8 cellular contexts compared by ENCODE assay signal in the genomic region with DNA sequence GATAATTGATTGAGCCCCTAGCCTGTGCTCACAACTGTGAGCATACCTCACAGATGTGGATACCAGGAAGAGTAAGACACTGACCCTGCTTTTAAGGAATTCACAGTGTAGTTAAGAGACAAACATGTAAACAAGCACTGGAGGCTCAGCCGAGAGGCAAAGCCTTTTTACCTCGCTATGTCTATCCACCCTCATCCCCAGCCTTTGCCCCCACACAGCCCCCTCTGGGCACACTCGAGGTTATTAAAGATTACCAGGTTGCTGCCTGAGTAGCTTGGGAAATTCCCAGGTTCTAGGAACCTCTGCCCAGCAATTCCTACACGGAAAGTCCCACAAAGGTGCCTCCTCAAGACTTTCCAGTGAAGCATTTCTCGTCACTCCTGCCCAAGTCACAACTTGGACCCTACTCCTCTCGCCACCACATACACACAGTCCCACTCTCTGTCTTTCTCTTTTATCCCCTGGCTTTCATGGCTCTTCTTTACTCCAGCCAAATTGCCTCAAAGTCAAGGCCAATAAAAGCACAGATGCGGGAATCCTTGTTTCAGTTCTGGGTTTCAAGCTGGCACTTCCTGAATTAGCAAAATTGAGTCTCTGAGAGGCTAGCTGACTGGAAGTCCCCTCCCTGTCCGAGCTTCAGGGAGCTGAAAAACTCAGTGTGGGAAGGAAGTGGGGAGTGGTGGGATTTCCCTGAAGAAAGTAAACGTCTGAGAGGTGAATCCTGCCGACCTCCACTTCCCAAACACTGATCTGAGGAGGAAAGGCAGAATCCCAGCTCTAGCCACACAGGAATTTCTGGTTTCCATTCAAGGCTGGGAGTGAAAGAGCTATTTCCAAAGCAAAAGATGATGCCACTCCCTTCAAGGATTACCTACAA. TPM values are rescaled to one million over a fixed set of nuclear protein-coding genes. Genes with fewer than 3 reads are reported as not detected.
DNase-seq lines count a peak whose midpoint lies in the region; ATAC-seq and TF ChIP-seq lines count a peak whose summit lies in the region.

No MANE protein-coding gene starts in this region.

- H3K4me3 Mint-ChIP-seq in GM23338 = no peak overlapping the region
- peak overlapping the region; percentile 98 for H3K4me3 Mint-ChIP-seq in activated naive CD8-positive, alpha-beta T cell treated with anti-CD3 and anti-CD28 coated beads, Interleukin-2, amount 10 ng/mL, durations not matched to agents 7 days and 5 days

- no peaks in the 10 kb centered on the region for H3F3A ChIP-seq in GM23338 (replicated peaks; ENCODE audit: low read depth)

- ATAC-seq in GM23338 = no peak
- ATAC-seq in activated naive CD8-positive, alpha-beta T cell treated with anti-CD3 and anti-CD28 coated beads, Interleukin-2, amount 10 ng/mL, durations not matched to agents 7 days and 5 days (ENCODE audit: low read depth) = no peak
- peak; percentile 43 to 76 for ATAC-seq in lower lobe of right lung
- no peak for ATAC-seq in HG03457 (IDR thresholded peaks at IDR 0.05; ENCODE audit: unreplicated experiment)

- TF ChIP-seq CTCF in GM23338 (conservative IDR thresholded peaks at IDR 0.05; ENCODE audit: low read depth in 2 of 2) = no peak
- no peak for TF ChIP-seq CTCF in lower lobe of right lung (IDR thresholded peaks at IDR 0.05)
- TF ChIP-seq CTCF in prostate gland (IDR thresholded peaks at IDR 0.05) = no peak

- no peaks in the 10 kb centered on the region for H3K9me3 Mint-ChIP-seq in GM23338
- no peaks in the 10 kb centered on the region for H3K9me3 Mint-ChIP-seq in activated naive CD8-positive, alpha-beta T cell treated with anti-CD3 and anti-CD28 coated beads, Interleukin-2, amount 10 ng/mL, durations not matched to agents 7 days and 5 days

- H3K4me2 ChIP-seq in GM23338 = no peak overlapping the region

- TF ChIP-seq POLR2A in prostate gland (IDR thresholded peaks at IDR 0.05) = no peak

- H3K27ac ChIP-seq in GM23338 (ENCODE audit: low read depth) = no peak overlapping the region
- H3K27ac ChIP-seq in lower lobe of right lung = peak overlapping the region; percentile 72
- no peak overlapping the region for H3K27ac ChIP-seq in prostate gland

- H3K4me1 ChIP-seq in GM23338 (ENCODE audit: insufficient read depth) (no peaks in the 10 kb centered on the region), lower lobe of right lung (peaks cover 83% of the 10 kb centered on the region), prostate gland (replicated peaks) (no peaks in the 10 kb centered on the region)

- peak overlapping the region; percentile 30; the same call in 1 of the 2 replicates for H3K27ac Mint-ChIP-seq in GM23338
- H3K27ac Mint-ChIP-seq in activated naive CD8-positive, alpha-beta T cell treated with anti-CD3 and anti-CD28 coated beads, Interleukin-2, amount 10 ng/mL, durations not matched to agents 7 days and 5 days = peak overlapping the region; percentile 67

- peaks cover 6% of the 10 kb centered on the region; the same call in 2 of the 3 replicates for H3K36me3 Mint-ChIP-seq in GM23338 (ENCODE audit: low read depth)
- H3K36me3 Mint-ChIP-seq in activated naive CD8-positive, alpha-beta T cell treated with anti-CD3 and anti-CD28 coated beads, Interleukin-2, amount 10 ng/mL, durations not matched to agents 7 days and 5 days = peaks cover 88% of the 10 kb centered on the region

- H3K36me3 ChIP-seq in GM23338 (ENCODE audit: insufficient read depth) (no peaks in the 10 kb centered on the region; the same call in 1 of the 2 replicates), lower lobe of right lung (peaks cover 71% of the 10 kb centered on the region), prostate gland (no peaks in the 10 kb centered on the region)

- peak; percentile 50 for DNase-seq in Ammon's horn (ENCODE audit: low spot score)
- DNase-seq in GM23338 (ENCODE audit: low spot score) = no peak
- no peak for DNase-seq in activated naive CD8-positive, alpha-beta T cell treated with anti-CD3 and anti-CD28 coated beads, Interleukin-2, amount 10 ng/mL, durations not matched to agents 7 days and 5 days
- no peak for DNase-seq in lower lobe of right lung
- no peak for DNase-seq in NCI-H1417 treated with DMSO at 0.1 percent for 48 hours (lab: John Stamatoyannopoulos, UW)
- DNase-seq in prostate gland (ENCODE audit: low spot score) = no peak
- no peak for DNase-seq in NAMALWA (ENCODE audit: low spot score)

- intact Hi-C loops in lower lobe of right lung (cut with DNase I) = no loop called here
- intact Hi-C loops in prostate gland (cut with DNase I) = no loop called here

- peaks cover 12% of the 10 kb centered on the region for H3K4me1 Mint-ChIP-seq in GM23338
- peaks cover 77% of the 10 kb centered on the region for H3K4me1 Mint-ChIP-seq in activated naive CD8-positive, alpha-beta T cell treated with anti-CD3 and anti-CD28 coated beads, Interleukin-2, amount 10 ng/mL, durations not matched to agents 7 days and 5 days

- H3K9me2 ChIP-seq in GM23338 (ENCODE audit: insufficient read depth) = no peaks in the 10 kb centered on the region; the same call in 1 of the 2 replicates

- no peak overlapping the region for H2AFZ ChIP-seq in GM23338

- H3K27me3 Mint-ChIP-seq in GM23338 (ENCODE audit: insufficient read depth, low read depth, poor library complexity) = peaks cover 6% of the 10 kb centered on the region
- H3K27me3 Mint-ChIP-seq in activated naive CD8-positive, alpha-beta T cell treated with anti-CD3 and anti-CD28 coated beads, Interleukin-2, amount 10 ng/mL, durations not matched to agents 7 days and 5 days = no peaks in the 10 kb centered on the region

- no peak overlapping the region for H3K4me3 ChIP-seq in GM23338
- H3K4me3 ChIP-seq in lower lobe of right lung = peak overlapping the region; percentile 1
- H3K4me3 ChIP-seq in prostate gland = no peak overlapping the region

- H3K79me2 ChIP-seq in GM23338 (replicated peaks; ENCODE audit: insufficient read depth) = no peaks in the 10 kb centered on the region

- no peaks in the 10 kb centered on the region for H4K20me1 ChIP-seq in GM23338 (replicated peaks; ENCODE audit: insufficient read depth)

- POLR2A ChIA-PET in activated naive CD8-positive, alpha-beta T cell treated with anti-CD3 and anti-CD28 coated beads, Interleukin-2, amount 10 ng/mL, durations not matched to agents 7 days and 5 days (lab: Charles Lee) = interaction anchor here (0.5 to 15.0 kb wide), 10 partner anchors 9 to 247 kb away, joined by 3 to 948 read pairs (median 4); a partner anchor contains a TSS

- H3K27me3 ChIP-seq in GM23338 (ENCODE audit: insufficient read depth) (no peaks in the 10 kb centered on the region), lower lobe of right lung (ENCODE audit: low read depth) (no peaks in the 10 kb centered on the region), prostate gland (replicated peaks; ENCODE audit: insufficient read depth) (no peaks in the 10 kb centered on the region)

- WGBS in prostate gland = 28% methylated on average over 10 of the region's 10 CpGs

- H3K9me3 ChIP-seq in lower lobe of right lung = no peaks in the 10 kb centered on the region
- no peaks in the 10 kb centered on the region for H3K9me3 ChIP-seq in prostate gland

TF ChIP-seq in GM23338, 12 proteins besides CTCF, POLR2A, EP300 and RAD21 (continues in another document):
- no peak for TF ChIP-seq EZH2 (IDR thresholded peaks at IDR 0.05; ENCODE audit: low read depth, unreplicated experiment)
- TF ChIP-seq, protein P1, sequence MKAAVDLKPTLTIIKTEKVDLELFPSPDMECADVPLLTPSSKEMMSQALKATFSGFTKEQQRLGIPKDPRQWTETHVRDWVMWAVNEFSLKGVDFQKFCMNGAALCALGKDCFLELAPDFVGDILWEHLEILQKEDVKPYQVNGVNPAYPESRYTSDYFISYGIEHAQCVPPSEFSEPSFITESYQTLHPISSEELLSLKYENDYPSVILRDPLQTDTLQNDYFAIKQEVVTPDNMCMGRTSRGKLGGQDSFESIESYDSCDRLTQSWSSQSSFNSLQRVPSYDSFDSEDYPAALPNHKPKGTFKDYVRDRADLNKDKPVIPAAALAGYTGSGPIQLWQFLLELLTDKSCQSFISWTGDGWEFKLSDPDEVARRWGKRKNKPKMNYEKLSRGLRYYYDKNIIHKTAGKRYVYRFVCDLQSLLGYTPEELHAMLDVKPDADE (IDR thresholded peaks at IDR 0.05) = no peak
- TF ChIP-seq CREB1 (CRISPR knock-in tag; IDR thresholded peaks at IDR 0.05; ENCODE audit: low read depth) = no peak
- no peak for TF ChIP-seq NANOG (IDR thresholded peaks at IDR 0.05; ENCODE audit: borderline replicate concordance)
- TF ChIP-seq ZNF114 (CRISPR knock-in tag; IDR thresholded peaks at IDR 0.05) = no peak
- no peak for TF ChIP-seq POLR2AphosphoS5 (IDR thresholded peaks at IDR 0.05; ENCODE audit: low read depth)

RNA-seq across cellular contexts. Expression of a gene that starts 7.6 kb away (rescaled TPM):
- 3.0 and 5.9 TPM in 2 replicates for total RNA-seq in GM23338 (2014; rRNA removed; shearing (Covaris generic))
- 2.5 and 3.4 TPM in 2 replicates for polyA plus RNA-seq in GM23338 (2016; fragmentation: Nextera tagmentation; extraction: Ambion mirVana)
- 100 to 1,000 TPM; 293 to 299 TPM for total RNA-seq in activated naive CD8-positive, alpha-beta T cell treated with anti-CD3 and anti-CD28 coated beads, Interleukin-2, amount 10 ng/mL, durations not matched to agents 7 days and 5 days
- 113 TPM for total RNA-seq in lower lobe of right lung
- total RNA-seq in prostate gland = 10 to 100 TPM; 25.4 to 37.2 TPM

RNA-seq across cellular contexts. Expression of a gene that starts 34.6 kb away (rescaled TPM):
- total RNA-seq in GM23338 (2014; rRNA removed; shearing (Covaris generic)) = not detected in 2 replicates
- 0.68 TPM in 1 of 2 replicates, not detected in the other for polyA plus RNA-seq in GM23338 (2016; fragmentation: Nextera tagmentation; extraction: Ambion mirVana)
- 10 to 100 TPM; 30.5 to 33.9 TPM for total RNA-seq in activated naive CD8-positive, alpha-beta T cell treated with anti-CD3 and anti-CD28 coated beads, Interleukin-2, amount 10 ng/mL, durations not matched to agents 7 days and 5 days
- 31.2 TPM for total RNA-seq in lower lobe of right lung
- 10 to 100 TPM in 1 of 2 donors, under 1 TPM in 1; 0.82 to 10.6 TPM for total RNA-seq in prostate gland

RNA-seq across cellular contexts. Expression of a gene that starts 52.9 kb away (rescaled TPM):
- total RNA-seq in GM23338 (2014; rRNA removed; shearing (Covaris generic)) = 33.5 and 39.5 TPM in 2 replicates
- 14.3 and 17.3 TPM in 2 replicates for polyA plus RNA-seq in GM23338 (2016; fragmentation: Nextera tagmentation; extraction: Ambion mirVana)
- total RNA-seq in activated naive CD8-positive, alpha-beta T cell treated with anti-CD3 and anti-CD28 coated beads, Interleukin-2, amount 10 ng/mL, durations not matched to agents 7 days and 5 days = 10 to 100 TPM; 44.1 to 46.5 TPM
- total RNA-seq in lower lobe of right lung (53.4 TPM), prostate gland (10 to 100 TPM; 32.2 to 52.5 TPM)

RNA-seq across cellular contexts. Expression of a gene that starts 53.0 kb away (rescaled TPM):
- 45.9 and 74.6 TPM in 2 replicates for total RNA-seq in GM23338 (2014; rRNA removed; shearing (Covaris generic))
- polyA plus RNA-seq in GM23338 (2016; fragmentation: Nextera tagmentation; extraction: Ambion mirVana) = 22.9 TPM in 2 replicates
- total RNA-seq in activated naive CD8-positive, alpha-beta T cell treated with anti-CD3 and anti-CD28 coated beads, Interleukin-2, amount 10 ng/mL, durations not matched to agents 7 days and 5 days = 10 to 100 TPM; 36.7 to 37.1 TPM
- total RNA-seq in lower lobe of right lung = 73.9 TPM
- 10 to 100 TPM; 33.3 to 47.8 TPM for total RNA-seq in prostate gland

Comparison
In these comparisons a context has a peak if more than half of its experiments do, and no peak if none do; other contexts are left out.
1. ATAC-seq: peak in lower lobe of right lung (2 of 2); none in GM23338 (single experiment), activated naive CD8-positive, alpha-beta T cell treated with anti-CD3 and anti-CD28 coated beads, Interleukin-2, amount 10 ng/mL, durations not matched to agents 7 days and 5 days (single experiment) and HG03457 (single experiment).